ENCODE assay signal across 14 cellular contexts in the genomic region with DNA sequence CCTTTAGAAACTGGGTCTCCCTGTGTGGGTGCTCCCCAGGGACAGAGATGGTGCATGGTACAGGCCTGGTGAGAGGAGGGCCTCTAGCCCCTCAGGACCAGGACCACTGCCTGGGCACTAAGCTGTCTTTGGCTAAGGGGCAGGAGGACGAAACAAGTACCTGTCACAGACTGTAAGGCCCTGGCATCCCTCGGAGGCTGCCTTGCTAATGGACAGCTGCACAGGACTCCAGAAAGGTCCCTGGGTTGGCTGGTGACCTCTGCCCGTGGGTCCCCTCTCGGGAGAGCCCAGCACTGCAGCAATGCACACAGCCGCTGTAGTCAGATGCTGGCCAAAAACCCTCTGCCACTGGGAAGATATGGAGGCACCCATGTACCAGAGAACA. TPM values are rescaled to one million over a fixed set of nuclear protein-coding genes. Genes with fewer than 3 reads are reported as not detected.
DNase-seq lines count a peak whose midpoint lies in the region; ATAC-seq, FAIRE-seq and TF ChIP-seq lines count a peak whose summit lies in the region.
"Had no signal": no experiment of that assay in that cellular context is flagged by ENCODE, and none has a peak within 500 bp of the region (broad histone marks: within the 10 kb centered on the region; RNA-seq: fewer than 3 reads in every experiment).

No MANE protein-coding gene starts in this region.

- peaks cover 60% of the 10 kb centered on the region for H3K79me2 ChIP-seq in fibroblast of lung (ENCODE audit: control insufficient read depth, insufficient read depth, low read length)

- H2AFZ ChIP-seq in fibroblast of lung (ENCODE audit: low read length): no peak overlapping the region

- no peak for DNase-seq in A549 (ENCODE audit: low read depth in 1 of 2, low spot score in 1 of 2)
- no peak for DNase-seq in RWPE1 (ENCODE audit: low spot score)
- DNase-seq in fibroblast of lung (ENCODE audit: low read depth in 2 of 2): no peak
- DNase-seq in prostate gland (ENCODE audit: low spot score): no peak
- DNase-seq in AG08396 (ENCODE audit: low spot score): no peak
- no peak for DNase-seq in NCI-H524 treated with DMSO at 0.1 percent for 48 hours (lab: John Stamatoyannopoulos, UW)
- no peak for DNase-seq in SKM-1 (lab: John Stamatoyannopoulos, UW; ENCODE audit: unreplicated experiment)
- DNase-seq in NCI-H146 treated with DMSO at 0.1 percent for 48 hours (lab: John Stamatoyannopoulos, UW; ENCODE audit: unreplicated experiment): no peak
- DNase-seq: activated CD8-positive, alpha-beta T cell treated with anti-CD3 and anti-CD28 coated beads, Interleukin-2, amount 10 ng/mL, durations not matched to agents 7 days and 5 days; GF-D8; stimulated activated naive CD8-positive, alpha-beta T cell treated with anti-CD3 and anti-CD28 coated beads, Interleukin-15, Interleukin-2, amounts not matched to agents 100 U/mL and 50 U/mL, for 24 hours; SW 1271 had no signal

- intact Hi-C loops in prostate gland (cut with DNase I): loop anchor here (10.0 kb wide), 2 partner anchors 70 to 130 kb away; no protein-coding TSS in a partner anchor

- H3K27ac ChIP-seq in A549: peak overlapping the region; percentile 49 to 83; a peak in 5 of 6 replicates
- H3K27ac ChIP-seq in RWPE1: peak overlapping the region; percentile 98
- peak overlapping the region; percentile 97 for H3K27ac ChIP-seq in fibroblast of lung (ENCODE audit: insufficient read depth, low read length)
- H3K27ac ChIP-seq in prostate gland: peak overlapping the region; percentile 81 to 83

- CTCF ChIA-PET in A549 (lab: Yijun Ruan, JAX) (interaction anchor here (0.9 to 2.1 kb wide), 3 partner anchors 11 to 132 kb away, joined by 3 to 6 read pairs (median 3); no protein-coding TSS in a partner anchor), RWPE1 (lab: Yijun Ruan, JAX) (interaction anchor here (0.6 to 1.0 kb wide), 2 partner anchors 8 to 119 kb away, joined by 3 to 4 read pairs; no protein-coding TSS in a partner anchor)

- no peak for TF ChIP-seq RAD21 in A549 (conservative IDR thresholded peaks at IDR 0.05 in 1 of 2, IDR thresholded peaks at IDR 0.05 in 1 of 2)

- POLR2A ChIA-PET in A549 (lab: Yijun Ruan, JAX) (no interaction called here), RWPE1 (lab: Yijun Ruan, JAX; ENCODE audit: low non-redundant PET) (no interaction called here)

- H3K9me3 ChIP-seq in A549 (no peaks in the 10 kb centered on the region), fibroblast of lung (ENCODE audit: control insufficient read depth, insufficient read depth, low read depth, low read length) (no peaks in the 10 kb centered on the region), prostate gland (no peaks in the 10 kb centered on the region)
- H3K9me3 ChIP-seq: ascending aorta had no signal

- no peak for TF ChIP-seq EP300 in A549 (IDR thresholded peaks at IDR 0.05)

- no peak for ATAC-seq in A549
- ATAC-seq: activated CD8-positive, alpha-beta T cell treated with anti-CD3 and anti-CD28 coated beads, Interleukin-2, amount 10 ng/mL, durations not matched to agents 7 days and 5 days; stimulated activated naive CD8-positive, alpha-beta T cell treated with anti-CD3 and anti-CD28 coated beads, Interleukin-15, Interleukin-2, amounts not matched to agents 100 U/mL and 50 U/mL, for 24 hours had no signal

- TF ChIP-seq POLR2A in A549 (IDR thresholded peaks at IDR 0.05; ENCODE audit: low read length) (no peak), prostate gland (IDR thresholded peaks at IDR 0.05) (no peak)

- H3K4me2 ChIP-seq in A549 (peak overlapping the region; percentile 66), fibroblast of lung (ENCODE audit: extremely low read depth, insufficient read depth, low read length) (no peak overlapping the region)

- H4K20me1 ChIP-seq in fibroblast of lung (ENCODE audit: control insufficient read depth, extremely low read depth, insufficient read depth, low read length): no peaks in the 10 kb centered on the region

- H3K4me3 ChIP-seq in A549 (no peak overlapping the region), fibroblast of lung (replicated peaks in 1 of 4; ENCODE audit: control extremely low read depth in 1 of 4, insufficient read depth in 1 of 4, low read depth in 3 of 4, low read length in 4 of 4) (no peak overlapping the region), prostate gland (no peak overlapping the region)
- H3K4me3 ChIP-seq: ascending aorta, lung had no signal

- no peak for FAIRE-seq in A549 (lab: Jason Lieb, UNC)

- H3K27me3 ChIP-seq in fibroblast of lung (ENCODE audit: control insufficient read depth, insufficient read depth, low read length) (no peaks in the 10 kb centered on the region), prostate gland (replicated peaks; ENCODE audit: insufficient read depth) (no peaks in the 10 kb centered on the region)
- H3K27me3 ChIP-seq: ascending aorta had no signal

- no peak overlapping the region for H3K9ac ChIP-seq in fibroblast of lung (ENCODE audit: insufficient read depth, low read length)

- 92% methylated on average over 3 of the region's 5 CpGs for WGBS in A549 (ENCODE audit: missing lambda C conversion rate)
- 78% methylated on average over 5 of the region's 5 CpGs for whole genome bisulfite sequencing in prostate gland

- H3K36me3 ChIP-seq in fibroblast of lung (ENCODE audit: control insufficient read depth, insufficient read depth, low read length) (peaks cover 2% of the 10 kb centered on the region), prostate gland (no peaks in the 10 kb centered on the region)
- H3K36me3 ChIP-seq: ascending aorta had no signal

- H3K4me1 ChIP-seq in A549: peaks cover 41% of the 10 kb centered on the region
- H3K4me1 ChIP-seq in fibroblast of lung (ENCODE audit: control insufficient read depth, extremely low read depth, insufficient read depth, low read length): peaks cover 46% of the 10 kb centered on the region
- H3K4me1 ChIP-seq in prostate gland (replicated peaks): peaks cover 27% of the 10 kb centered on the region

- TF ChIP-seq CTCF in A549 (IDR thresholded peaks at IDR 0.05): no peak
- no peak for TF ChIP-seq CTCF in RWPE1 (conservative IDR thresholded peaks at IDR 0.05; ENCODE audit: low read depth)
- TF ChIP-seq CTCF in fibroblast of lung (conservative IDR thresholded peaks at IDR 0.05 in 1 of 2, IDR thresholded peaks at IDR 0.05 in 1 of 2; ENCODE audit: low read depth in 1 of 2, low read length in 2 of 2): no peak
- no peak for TF ChIP-seq CTCF in prostate gland (IDR thresholded peaks at IDR 0.05)

TF ChIP-seq in A549, 52 proteins besides CTCF, POLR2A, EP300 and RAD21 (continues in another document):
- TF ChIP-seq, protein P1, sequence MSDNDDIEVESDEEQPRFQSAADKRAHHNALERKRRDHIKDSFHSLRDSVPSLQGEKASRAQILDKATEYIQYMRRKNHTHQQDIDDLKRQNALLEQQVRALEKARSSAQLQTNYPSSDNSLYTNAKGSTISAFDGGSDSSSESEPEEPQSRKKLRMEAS (IDR thresholded peaks at IDR 0.05): no peak
- no peak for TF ChIP-seq KDM5A (IDR thresholded peaks at IDR 0.05)
- no peak for TF ChIP-seq NFE2L2 (conservative IDR thresholded peaks at IDR 0.05; ENCODE audit: low read length)
- TF ChIP-seq CHD2 (IDR thresholded peaks at IDR 0.05; ENCODE audit: low read length, partially characterized antibody): no peak
- TF ChIP-seq HEYL (CRISPR knock-in tag; IDR thresholded peaks at IDR 0.05): no peak
- TF ChIP-seq, protein P2, sequence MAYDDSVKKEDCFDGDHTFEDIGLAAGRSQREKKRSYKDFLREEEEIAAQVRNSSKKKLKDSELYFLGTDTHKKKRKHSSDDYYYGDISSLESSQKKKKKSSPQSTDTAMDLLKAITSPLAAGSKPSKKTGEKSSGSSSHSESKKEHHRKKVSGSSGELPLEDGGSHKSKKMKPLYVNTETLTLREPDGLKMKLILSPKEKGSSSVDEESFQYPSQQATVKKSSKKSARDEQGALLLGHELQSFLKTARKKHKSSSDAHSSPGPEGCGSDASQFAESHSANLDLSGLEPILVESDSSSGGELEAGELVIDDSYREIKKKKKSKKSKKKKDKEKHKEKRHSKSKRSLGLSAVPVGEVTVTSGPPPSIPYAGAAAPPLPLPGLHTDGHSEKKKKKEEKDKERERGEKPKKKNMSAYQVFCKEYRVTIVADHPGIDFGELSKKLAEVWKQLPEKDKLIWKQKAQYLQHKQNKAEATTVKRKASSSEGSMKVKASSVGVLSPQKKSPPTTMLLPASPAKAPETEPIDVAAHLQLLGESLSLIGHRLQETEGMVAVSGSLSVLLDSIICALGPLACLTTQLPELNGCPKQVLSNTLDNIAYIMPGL (CRISPR knock-in tag; IDR thresholded peaks at IDR 0.05; ENCODE audit: borderline replicate concordance): no peak
- TF ChIP-seq MAZ (IDR thresholded peaks at IDR 0.05; ENCODE audit: borderline replicate concordance, low read depth, low read length): no peak
- no peak for TF ChIP-seq ESRRA (IDR thresholded peaks at IDR 0.05; ENCODE audit: borderline replicate concordance, low read length)
- TF ChIP-seq BHLHE40 (IDR thresholded peaks at IDR 0.05; ENCODE audit: low read depth, low read length): no peak
- TF ChIP-seq FOXS1 (CRISPR knock-in tag; IDR thresholded peaks at IDR 0.05): no peak
- TF ChIP-seq EHF (CRISPR knock-in tag; IDR thresholded peaks at IDR 0.05): no peak
- no peak for TF ChIP-seq ZNF302 (CRISPR knock-in tag; IDR thresholded peaks at IDR 0.05)
- TF ChIP-seq CHD4 (IDR thresholded peaks at IDR 0.05; ENCODE audit: borderline replicate concordance): no peak
- TF ChIP-seq PHF8 (IDR thresholded peaks at IDR 0.05; ENCODE audit: borderline replicate concordance, low read depth): no peak
- no peak for TF ChIP-seq MAFK (IDR thresholded peaks at IDR 0.05; ENCODE audit: partially characterized antibody)
- no peak for TF ChIP-seq TFCP2L1 (CRISPR knock-in tag; IDR thresholded peaks at IDR 0.05)
- TF ChIP-seq CEBPB (IDR thresholded peaks at IDR 0.05): no peak
- no peak for TF ChIP-seq SMC3 (IDR thresholded peaks at IDR 0.05)

RNA-seq across cellular contexts. Expression of a gene that starts 14.3 kb away (rescaled TPM):
- polyA plus RNA-seq in A549 (2011; rRNA removed) (3.8 and 5.6 TPM in 2 replicates), A549 (2017; fragmentation: RNase III; extraction: RNeasy Plus Mini Kit Qiagen cat#74134 plus additional on column Dnase treatment) (10.5 to 11.9 TPM (median 11.6 TPM) in 3 replicates), fibroblast of lung (16.1 and 16.6 TPM in 2 replicates)
- polyA plus RNA-seq in A549 (2012; cell fraction: cytosol; rRNA removed): 5.8 and 9.7 TPM in 2 replicates
- polyA plus RNA-seq in A549 (2012; cell fraction: nucleus; rRNA removed): 10.0 and 11.0 TPM in 2 replicates
- polyA minus RNA-seq in A549 (2011; rRNA and poly(A)+ RNA removed): 6.0 and 6.7 TPM in 2 replicates
- total RNA-seq in fibroblast of lung (26.7 and 59.9 TPM in 2 replicates), prostate gland (100 to 1,000 TPM in 1 of 2 donors, 10 to 100 TPM in 1; 69.0 to 233 TPM)
- 37.2 and 37.3 TPM in 2 replicates for polyA plus RNA-seq in fibroblast of lung (2012)
- polyA minus RNA-seq in fibroblast of lung (ENCODE audit: low replicate concordance): 31.5 and 35.7 TPM in 2 replicates
